Comparison of ENCODE assay signal across 8 cellular contexts in genomic region chr7:77696057-77696642, GRCh38. TPM values are rescaled to one million over a fixed set of nuclear protein-coding genes. Genes with fewer than 3 reads are reported as not detected.
A peak's percentile ranks its signal among the peaks of the same experiment; 100 is the strongest.
DNase-seq lines count a peak whose midpoint lies in the region; ATAC-seq and TF ChIP-seq lines count a peak whose summit lies in the region.

TSS of gene RSBN1L (plus strand) at chr7:77696459. CDS start at chr7:77696470, 11 bp downstream.

- peaks cover 0 to 57% (median 34%) of the 10 kb centered on the region in 12 donors for H3K4me1 ChIP-seq in heart left ventricle
- peaks cover 26 to 58% (median 36%) of the 10 kb centered on the region in 4 donors for H3K4me1 ChIP-seq in upper lobe of left lung

- peak within 1 kb of the TSS; percentile 99 for H3K4me3 ChIP-seq in GM12875 (ENCODE audit: low read depth, low read length)
- peak within 1 kb of the TSS; percentile 79 to 100 (median 97) for H3K4me3 ChIP-seq in heart left ventricle
- peak within 1 kb of the TSS; percentile 84 to 99 (median 95) for H3K4me3 ChIP-seq in upper lobe of left lung

- intact Hi-C loops in heart left ventricle (cut with DNase I) (loop anchor here in 7 of 10 donors (1.0 to 10.0 kb wide), 7 partner anchors 39 to 103 kb away; partner anchors contain the start of genes PHTF2 (in 2 of the 7) and TMEM60 (in 2 of the 7)), posterior cingulate gyrus (cut with DNase I) (loop anchor here (2.0 to 5.0 kb wide), 3 partner anchors 61 to 159 kb away; partner anchors contain the start of genes PHTF2, PTPN12 and TMEM60)

- ATAC-seq in HG02798 (IDR thresholded peaks at IDR 0.05; ENCODE audit: poor library complexity, unreplicated experiment) (peak; percentile 98), heart left ventricle (peak; percentile 99 to 100 (median 99)), upper lobe of left lung (ENCODE audit: low FRiP score in 2 of 2) (peak; percentile 99 to 100)

- WGBS in adipose tissue, 3 donors, result 0 to 1% (median 1%) methylated on average over 44 to 53 of the region's 53 CpGs
- 0 to 1% (median 0%) methylated on average over 39 to 53 of the region's 53 CpGs for WGBS in heart left ventricle, 4 donors
- WGBS in upper lobe of left lung, 2 donors, result 0% methylated on average over 17 to 33 of the region's 53 CpGs

- TF ChIP-seq CTCF in GM12875 (IDR thresholded peaks at IDR 0.05; ENCODE audit: borderline replicate concordance, insufficient read depth, low read depth, low read length) (peak; percentile 44), heart left ventricle (IDR thresholded peaks at IDR 0.05) (peak in 9 of 12 donors; percentile 22 to 65 (median 46)), upper lobe of left lung (IDR thresholded peaks at IDR 0.05) (peak; percentile 28 to 70 (median 59))

- H3K9me3 ChIP-seq in heart left ventricle, result no peaks in the 10 kb centered on the region
- no peaks in the 10 kb centered on the region for H3K9me3 ChIP-seq in upper lobe of left lung

- H3K36me3 ChIP-seq in heart left ventricle, result no peaks in the 10 kb centered on the region
- no peaks in the 10 kb centered on the region for H3K36me3 ChIP-seq in upper lobe of left lung

- H3K27me3 ChIP-seq in heart left ventricle (no peaks in the 10 kb centered on the region), upper lobe of left lung (no peaks in the 10 kb centered on the region)

- peak within 1 kb of the TSS; percentile 57 for H3K27ac ChIP-seq in adipose tissue (ENCODE audit: low read depth, low read length)
- H3K27ac ChIP-seq in heart left ventricle, result peak within 1 kb of the TSS; percentile 88 to 98 (median 96)
- H3K27ac ChIP-seq in upper lobe of left lung, result peak within 1 kb of the TSS; percentile 91 to 99 (median 95)

- TF ChIP-seq POLR2A in heart left ventricle (IDR thresholded peaks at IDR 0.05), result peak; percentile 74 to 93
- TF ChIP-seq POLR2A in upper lobe of left lung (IDR thresholded peaks at IDR 0.05), result peak in 3 of 4 donors; percentile 72 to 98 (median 97)

- TF ChIP-seq EP300 in upper lobe of left lung (IDR thresholded peaks at IDR 0.05), result no peak

- DNase-seq in NCI-H1436 (lab: John Stamatoyannopoulos, UW) (peak; percentile 98), T follicular helper cell (ENCODE audit: low read depth) (peak; percentile 97), heart left ventricle (peak; percentile 99), posterior cingulate gyrus (peak; percentile 98 to 100 (median 99)), upper lobe of left lung (peak; percentile 99)

RNA-seq across cellular contexts. Expression of gene RSBN1L, which starts in this region (rescaled TPM):
- polyA plus RNA-seq in adipose tissue (1 to 10 TPM; 4.1 to 5.5 (median 4.8) TPM), heart left ventricle (1 to 10 TPM; 4.0 to 4.7 TPM)
- total RNA-seq in heart left ventricle (10 to 100 TPM in 4 of 9 donors, 1 to 10 TPM in 5; 5.6 to 12.1 (median 9.9) TPM), upper lobe of left lung (10 to 100 TPM; 15.1 to 43.7 (median 20.5) TPM)

Comparison
In these comparisons a context has a peak if more than half of its experiments do, and no peak if none do; other contexts are left out.
1. Peak in every context shown above with its lines: DNase-seq, ATAC-seq, H3K4me3 ChIP-seq and H3K27ac ChIP-seq.